Comparison of ENCODE assay signal across 26 cellular contexts in the genomic region with DNA sequence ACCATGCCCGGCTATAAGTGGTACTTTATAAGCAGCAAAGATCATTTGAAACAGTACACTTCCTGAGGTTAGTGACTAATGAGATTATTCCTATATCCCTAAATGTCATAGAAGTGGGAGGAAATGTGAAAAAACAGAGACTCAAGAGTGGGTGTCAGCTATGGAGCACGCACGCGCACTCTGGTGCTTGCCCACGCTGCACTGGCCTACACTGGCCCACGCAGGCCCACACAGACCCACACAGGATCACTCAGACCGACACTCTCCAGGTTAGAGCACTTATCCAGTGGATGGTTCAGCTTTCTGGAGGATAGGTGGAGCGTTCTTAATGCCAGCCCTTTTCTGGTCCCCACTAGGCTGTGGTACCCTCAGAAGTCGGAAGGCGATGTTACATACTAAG.
"Had no signal": no experiment of that assay in that cellular context is flagged by ENCODE, and none has a peak within 500 bp of the region (broad histone marks: within the 10 kb centered on the region; RNA-seq: fewer than 3 reads in every experiment).

No MANE protein-coding gene starts in this region.

- H3K27ac ChIP-seq: stomach, suprapubic skin, testis, thoracic aorta, thyroid gland, tibial artery, tibial nerve, transverse colon, upper lobe of left lung, upper lobe of right lung, uterus, vagina had no signal

- ATAC-seq: stimulated activated effector memory CD8-positive, alpha-beta T cell treated with anti-CD3 and anti-CD28 coated beads, Interleukin-12 subunit alpha, Interleukin-12 subunit beta, amount 100 ng/mL, for 72 hours; stimulated activated memory B cell treated with anti-CD40 and anti-IgM and Interleukin-4, amounts not matched to agents 10 μg/mL and 1 μg/mL and 100 μg/mL, for 72 hours; stimulated activated naive B cell treated with anti-CD40 and anti-IgM and Interleukin-4, amounts not matched to agents 10 μg/mL and 1 μg/mL and 100 μg/mL, for 72 hours; stimulated activated naive CD8-positive, alpha-beta T cell treated with anti-CD3 and anti-CD28 coated beads, Interleukin-15, amount 100 ng/mL, for 72 hours; stimulated activated naive CD8-positive, alpha-beta T cell treated with anti-CD3 and anti-CD28 coated beads, Interleukin-15, Interleukin-2, amounts not matched to agents 100 U/mL and 50 U/mL, for 24 hours; upper lobe of right lung had no signal

- H3K4me3 ChIP-seq: stomach, suprapubic skin, testis, thoracic aorta, thyroid gland, tibial artery, tibial nerve, transverse colon, upper lobe of left lung, upper lobe of right lung, uterus, vagina had no signal

- H3K4me1 ChIP-seq: stomach, suprapubic skin, testis, tibial artery, tibial nerve, transverse colon, upper lobe of left lung, upper lobe of right lung, uterus, vagina had no signal

- DNase-seq: stimulated activated CD4-positive, alpha-beta T cell treated with anti-CD3 and anti-CD28 coated beads, Interleukin-2, amount 100 ng/mL, for 48 hours; stimulated activated CD4-positive, alpha-beta T cell treated with anti-CD3 and anti-CD28 coated beads, Interleukin-4, amount 100 ng/mL, for 1 hour; stimulated activated CD4-positive, alpha-beta T cell treated with anti-CD3 and anti-CD28 coated beads, Interleukin-4, amount 100 ng/mL, for 24 hours; stimulated activated CD4-positive, alpha-beta T cell treated with anti-CD3 and anti-CD28 coated beads, Interleukin-4, amount 100 ng/mL, for 4 hours; stimulated activated CD8-positive, alpha-beta memory T cell treated with anti-CD3 and anti-CD28 coated beads, Interleukin-4, amount 100 ng/mL, for 48 hours; stimulated activated naive B cell treated with anti-CD40 and anti-IgM and Interleukin-4, amounts not matched to agents 10 μg/mL and 1 μg/mL and 100 μg/mL, for 72 hours; stimulated activated naive CD4-positive, alpha-beta T cell; stimulated activated naive CD4-positive, alpha-beta T cell treated with Interleukin-2 at 50 U/mL for 16 hours; stimulated activated naive CD8-positive, alpha-beta T cell treated with anti-CD3 and anti-CD28 coated beads, Interleukin-15, amount 100 ng/mL, for 72 hours; stimulated activated naive CD8-positive, alpha-beta T cell treated with anti-CD3 and anti-CD28 coated beads, Interleukin-15, Interleukin-2, amounts not matched to agents 100 U/mL and 50 U/mL, for 24 hours; stomach; substantia nigra; testis; thyroid gland; tibial artery; transverse colon; trophoblast cell; upper lobe of left lung; upper lobe of right lung; uterus had no signal

- H3K36me3 ChIP-seq: stomach, suprapubic skin, thoracic aorta, thyroid gland, tibial artery, tibial nerve, transverse colon, upper lobe of left lung, upper lobe of right lung, uterus, vagina had no signal

- H3K9me3 ChIP-seq: stomach, suprapubic skin, testis, thoracic aorta, thyroid gland, tibial artery, tibial nerve, transverse colon, upper lobe of left lung, upper lobe of right lung, uterus, vagina had no signal
